8 cellular contexts compared by ENCODE assay signal in genomic region chr12:12356886-12357696, GRCh38. TPM values are rescaled to one million over a fixed set of nuclear protein-coding genes. Genes with fewer than 3 reads are reported as not detected.
DNase-seq lines count a peak whose midpoint lies in the region; ATAC-seq, FAIRE-seq and TF ChIP-seq lines count a peak whose summit lies in the region.

TSS of gene BORCS5 (plus strand) at chr12:12357078. CDS start at chr12:12357452, 374 bp downstream.

- FAIRE-seq in bronchial epithelial cell (lab: Jason Lieb, UNC) (no peak), small intestine (lab: Jason Lieb, UNC) (no peak)

- peaks cover 0 to 4% of the 10 kb centered on the region in 2 donors for H3K4me1 ChIP-seq in small intestine (ENCODE audit: control insufficient read depth in 2 of 2, insufficient read depth in 1 of 2, low read depth in 1 of 2, low read length in 1 of 2)

- no peaks in the 10 kb centered on the region for H3K9me3 ChIP-seq in small intestine (ENCODE audit: control insufficient read depth, low read depth)

- H3K36me3 ChIP-seq in bronchial epithelial cell (ENCODE audit: control insufficient read depth, insufficient read depth, low read length) (no peaks in the 10 kb centered on the region), small intestine (ENCODE audit: control insufficient read depth in 2 of 2, insufficient read depth in 2 of 2, low read length in 2 of 2) (no peaks in the 10 kb centered on the region)

- TF ChIP-seq CTCF in WI38 (IDR thresholded peaks at IDR 0.05; ENCODE audit: low read depth, low read length) = peak; percentile 19; the same call in 1 of the 2 replicates
- TF ChIP-seq CTCF in bronchial epithelial cell (IDR thresholded peaks at IDR 0.05; ENCODE audit: insufficient read depth, low read length, severe bottlenecking) = peak; percentile 29

- H3K27me3 ChIP-seq in bronchial epithelial cell (ENCODE audit: control insufficient read depth, insufficient read depth, low read length) (no peaks in the 10 kb centered on the region), small intestine (ENCODE audit: control insufficient read depth in 2 of 2, insufficient read depth in 2 of 2, low read length in 2 of 2) (no peaks in the 10 kb centered on the region)

- DNase-seq in AG08396 (ENCODE audit: low spot score) (peak; percentile 93), NCI-H2227 (lab: John Stamatoyannopoulos, UW; ENCODE audit: unreplicated experiment) (peak; percentile 95), bronchial epithelial cell (ENCODE audit: low read depth) (peak; percentile 91), iPS-NIHi11 (ENCODE audit: low spot score) (peak; percentile 95), small intestine (peak; percentile 98)

- WGBS in small intestine, 3 donors = 0% methylated on average over 38 to 70 of the region's 70 CpGs

- ATAC-seq in GM18907 (IDR thresholded peaks at IDR 0.05; ENCODE audit: unreplicated experiment) = peak; percentile 86
- peak; percentile 90 for ATAC-seq in HG03159 (IDR thresholded peaks at IDR 0.05; ENCODE audit: unreplicated experiment)

- H3K27ac ChIP-seq in small intestine (ENCODE audit: low read depth in 1 of 2, low read length in 1 of 2) = peak within 1 kb of the TSS; percentile 92 to 98

- H3K4me3 ChIP-seq in WI38 (ENCODE audit: low read depth, low read length) (peak within 1 kb of the TSS; percentile 80), bronchial epithelial cell (ENCODE audit: low read depth, low read length) (peak within 1 kb of the TSS; percentile 55), small intestine (ENCODE audit: low read depth in 1 of 2, low read length in 2 of 2) (peak within 1 kb of the TSS; percentile 74 to 80)

RNA-seq across cellular contexts. Expression of gene BORCS5, which starts in this region (rescaled TPM):
- 6.7 and 7.9 TPM in 2 replicates for total RNA-seq in bronchial epithelial cell
- 1 to 10 TPM; 2.2 to 7.5 (median 3.8) TPM for polyA plus RNA-seq in small intestine

Comparison
In these comparisons a context has a peak if more than half of its experiments do, and no peak if none do; other contexts are left out.
1. Peak in every context shown above with its lines: DNase-seq, ATAC-seq, H3K4me3 ChIP-seq and H3K27ac ChIP-seq.